Comparison of ENCODE assay signal across 11 cellular contexts in the genomic region with DNA sequence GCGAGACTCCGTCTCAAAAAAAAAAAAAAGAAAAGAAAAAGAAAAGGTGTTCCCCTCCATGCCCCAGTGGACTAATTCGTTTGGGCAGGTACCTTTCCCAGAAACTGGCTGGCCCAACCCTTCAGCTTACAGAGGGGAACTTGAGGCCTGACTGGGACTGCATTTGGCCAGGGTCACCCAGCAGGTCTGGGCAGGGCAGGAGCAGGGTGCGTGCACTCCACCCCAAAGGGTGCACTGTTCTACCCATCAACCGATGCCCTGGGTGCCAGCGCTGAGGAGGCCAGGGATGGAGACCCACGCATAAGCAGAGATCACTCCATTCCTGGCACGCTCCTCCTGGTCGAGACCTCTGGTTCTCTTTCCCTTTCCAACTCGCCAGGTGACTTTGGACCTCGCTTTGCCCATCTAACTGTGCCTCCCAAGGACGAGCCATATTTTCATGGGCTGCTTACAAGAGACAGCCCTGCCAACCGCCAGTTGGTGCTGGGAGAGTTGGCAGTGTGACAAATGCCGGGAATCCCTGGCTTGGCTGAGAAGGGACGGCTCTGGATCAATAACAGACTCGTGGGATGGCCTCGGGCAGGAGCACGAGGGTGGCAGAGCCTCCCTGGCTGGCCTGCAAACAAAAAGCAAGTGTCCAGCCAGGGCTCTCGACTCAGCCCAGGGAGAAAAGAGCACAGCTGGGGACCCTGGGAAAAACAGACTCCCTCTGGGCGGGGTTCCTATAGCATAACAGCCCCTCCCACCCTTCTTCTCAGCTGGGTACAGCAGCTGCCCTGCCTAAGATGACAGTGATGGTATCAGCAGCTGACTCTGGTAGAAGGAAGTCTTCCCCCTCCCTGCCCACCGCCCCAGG. TPM values are rescaled to one million over a fixed set of nuclear protein-coding genes. Genes with fewer than 3 reads are reported as not detected.
A peak's percentile ranks its signal among the peaks of the same experiment; 100 is the strongest.
DNase-seq lines count a peak whose midpoint lies in the region; ATAC-seq lines count a peak whose summit lies in the region.
"Had no signal": no experiment of that assay in that cellular context is flagged by ENCODE, and none has a peak within 500 bp of the region (broad histone marks: within the 10 kb centered on the region; RNA-seq: fewer than 3 reads in every experiment).

No MANE protein-coding gene starts in this region.

- no peak overlapping the region for H3K27ac ChIP-seq in CD4-positive, alpha-beta memory T cell (ENCODE audit: low read depth, low read length)

- CTCF ChIA-PET in CD4-positive, alpha-beta memory T cell (lab: Charles Lee; ENCODE audit: partially characterized antibody): interaction anchor here (0.9 to 17.2 kb wide), 4 partner anchors 12 to 133 kb away, joined by 3 to 350 read pairs (median 55); a partner anchor contains a TSS

- no peaks in the 10 kb centered on the region for H3K27me3 ChIP-seq in CD4-positive, alpha-beta memory T cell (ENCODE audit: insufficient read depth, low read length)

- no peaks in the 10 kb centered on the region for H3K27me3 Mint-ChIP-seq in natural killer cell treated with Interleukin-12 subunit alpha and Interleukin-12 subunit beta and Interleukin-15 and Interleukin-18, amount 100 ng/mL, for 72 hours
- H3K27me3 Mint-ChIP-seq in CD4-positive, alpha-beta memory T cell: no peaks in the 10 kb centered on the region
- H3K27me3 Mint-ChIP-seq: activated CD8-positive, alpha-beta memory T cell treated with anti-CD3 and anti-CD28 coated beads, Interleukin-2, amount 10 ng/mL, durations not matched to agents 7 days and 5 days; progenitor cell of endocrine pancreas had no signal

- no peaks in the 10 kb centered on the region for H3K36me3 ChIP-seq in CD4-positive, alpha-beta memory T cell (ENCODE audit: insufficient read depth, low read length)

- intact Hi-C loops in CD4-positive, alpha-beta memory T cell (cut with micrococcal nuclease): no loop called here

- DNase-seq in DMS153 (lab: John Stamatoyannopoulos, UW) (peak; percentile 69), NCI-H446 (lab: John Stamatoyannopoulos, UW) (peak; percentile 65 to 88), cerebellum (ENCODE audit: low spot score) (peak; percentile 63), nucleus accumbens (lab: John Stamatoyannopoulos, UW) (peak in 37 of 56 donors; percentile 12 to 86 (median 40))
- no peak for DNase-seq in natural killer cell treated with Interleukin-12 subunit alpha and Interleukin-12 subunit beta and Interleukin-15 and Interleukin-18, amount 100 ng/mL, for 72 hours (ENCODE audit: low spot score)
- DNase-seq in CD4-positive, alpha-beta memory T cell: no peak
- DNase-seq: activated CD8-positive, alpha-beta memory T cell treated with anti-CD3 and anti-CD28 coated beads, Interleukin-2, amount 10 ng/mL, durations not matched to agents 7 days and 5 days; H7 had no signal

- POLR2A ChIA-PET in CD4-positive, alpha-beta memory T cell (lab: Charles Lee; ENCODE audit: partially characterized antibody): interaction anchor here (2.4 kb wide), 1 partner anchor 8 kb away, joined by 17 read pairs; no protein-coding TSS in a partner anchor

- no peak for ATAC-seq in natural killer cell treated with Interleukin-12 subunit alpha and Interleukin-12 subunit beta and Interleukin-15 and Interleukin-18, amount 100 ng/mL, for 72 hours
- ATAC-seq in GM19395 (IDR thresholded peaks at IDR 0.05; ENCODE audit: unreplicated experiment) (no peak), HG03342 (IDR thresholded peaks at IDR 0.05; ENCODE audit: unreplicated experiment) (no peak)
- ATAC-seq: activated CD8-positive, alpha-beta memory T cell treated with anti-CD3 and anti-CD28 coated beads, Interleukin-2, amount 10 ng/mL, durations not matched to agents 7 days and 5 days had no signal

- no peak overlapping the region for H3K4me3 Mint-ChIP-seq in natural killer cell treated with Interleukin-12 subunit alpha and Interleukin-12 subunit beta and Interleukin-15 and Interleukin-18, amount 100 ng/mL, for 72 hours
- no peak overlapping the region for H3K4me3 Mint-ChIP-seq in CD4-positive, alpha-beta memory T cell
- H3K4me3 Mint-ChIP-seq: activated CD8-positive, alpha-beta memory T cell treated with anti-CD3 and anti-CD28 coated beads, Interleukin-2, amount 10 ng/mL, durations not matched to agents 7 days and 5 days had no signal

- no peaks in the 10 kb centered on the region for H3K36me3 Mint-ChIP-seq in natural killer cell treated with Interleukin-12 subunit alpha and Interleukin-12 subunit beta and Interleukin-15 and Interleukin-18, amount 100 ng/mL, for 72 hours
- H3K36me3 Mint-ChIP-seq in CD4-positive, alpha-beta memory T cell: no peaks in the 10 kb centered on the region
- H3K36me3 Mint-ChIP-seq: activated CD8-positive, alpha-beta memory T cell treated with anti-CD3 and anti-CD28 coated beads, Interleukin-2, amount 10 ng/mL, durations not matched to agents 7 days and 5 days had no signal

- peaks cover 6% of the 10 kb centered on the region in 2 donors for H3K4me1 Mint-ChIP-seq in natural killer cell treated with Interleukin-12 subunit alpha and Interleukin-12 subunit beta and Interleukin-15 and Interleukin-18, amount 100 ng/mL, for 72 hours (ENCODE audit: low read depth in 2 of 2)
- H3K4me1 Mint-ChIP-seq in CD4-positive, alpha-beta memory T cell: peaks cover 5 to 7% (median 6%) of the 10 kb centered on the region in 4 donors

- peaks cover 5% of the 10 kb centered on the region for H3K4me1 ChIP-seq in CD4-positive, alpha-beta memory T cell (ENCODE audit: insufficient read depth, low read length)

- no peaks in the 10 kb centered on the region for H3K9me3 Mint-ChIP-seq in natural killer cell treated with Interleukin-12 subunit alpha and Interleukin-12 subunit beta and Interleukin-15 and Interleukin-18, amount 100 ng/mL, for 72 hours
- H3K9me3 Mint-ChIP-seq in CD4-positive, alpha-beta memory T cell: no peaks in the 10 kb centered on the region

- H3K27ac Mint-ChIP-seq in natural killer cell treated with Interleukin-12 subunit alpha and Interleukin-12 subunit beta and Interleukin-15 and Interleukin-18, amount 100 ng/mL, for 72 hours: no peak overlapping the region
- no peak overlapping the region for H3K27ac Mint-ChIP-seq in CD4-positive, alpha-beta memory T cell
- H3K27ac Mint-ChIP-seq: activated CD8-positive, alpha-beta memory T cell treated with anti-CD3 and anti-CD28 coated beads, Interleukin-2, amount 10 ng/mL, durations not matched to agents 7 days and 5 days; progenitor cell of endocrine pancreas had no signal

- H3K4me3 ChIP-seq in CD4-positive, alpha-beta memory T cell (ENCODE audit: low read length in 2 of 2): no peak overlapping the region

- H3K9me3 ChIP-seq in CD4-positive, alpha-beta memory T cell (ENCODE audit: control insufficient read depth in 1 of 2, low read length in 2 of 2): no peaks in the 10 kb centered on the region

RNA-seq across cellular contexts. Expression of a gene that starts 7.9 kb away (rescaled TPM):
- 11.9 TPM for total RNA-seq in cerebellum
- total RNA-seq in natural killer cell treated with Interleukin-12 subunit alpha and Interleukin-12 subunit beta and Interleukin-15 and Interleukin-18, amount 100 ng/mL, for 72 hours: 10 to 100 TPM; 13.3 to 30.3 TPM
- total RNA-seq in CD4-positive, alpha-beta memory T cell: 10 to 100 TPM; 41.9 to 43.1 TPM
- 100 to 1,000 TPM in 1 of 2 donors, 10 to 100 TPM in 1; 49.7 to 111 TPM for polyA plus RNA-seq in CD4-positive, alpha-beta memory T cell

RNA-seq across cellular contexts. Expression of a gene that starts 48.5 kb away (rescaled TPM):
- total RNA-seq in cerebellum: 226 TPM
- 100 to 1,000 TPM; 115 to 154 TPM for total RNA-seq in natural killer cell treated with Interleukin-12 subunit alpha and Interleukin-12 subunit beta and Interleukin-15 and Interleukin-18, amount 100 ng/mL, for 72 hours
- total RNA-seq in CD4-positive, alpha-beta memory T cell: 10 to 100 TPM; 51.6 to 54.3 TPM
- 1 to 10 TPM in 1 of 2 donors, under 1 TPM in 1; 0.94 to 2.4 TPM for polyA plus RNA-seq in CD4-positive, alpha-beta memory T cell

Comparison
In these comparisons a context has a peak if more than half of its experiments do, and no peak if none do; other contexts are left out.
1. DNase-seq: peak in DMS153 (single experiment), NCI-H446 (2 of 2), cerebellum (single experiment) and nucleus accumbens (37 of 56); none in natural killer cell treated with Interleukin-12 subunit alpha and Interleukin-12 subunit beta and Interleukin-15 and Interleukin-18, amount 100 ng/mL, for 72 hours (single experiment) and CD4-positive, alpha-beta memory T cell (0 of 5).